Comparison of ENCODE assay signal across 8 cellular contexts in genomic region chr6:31728767-31729514, GRCh38. TPM values are rescaled to one million over a fixed set of nuclear protein-coding genes. Genes with fewer than 3 reads are reported as not detected.
DNase-seq lines count a peak whose midpoint lies in the region; ATAC-seq and TF ChIP-seq lines count a peak whose summit lies in the region.

TSS of gene DDAH2 (minus strand) at chr6:31729299. CDS start at chr6:31729161, 138 bp downstream.

- H3K9ac ChIP-seq in SK-N-MC (ENCODE audit: insufficient read length) = peak within 1 kb of the TSS; percentile 76

- WGBS in esophagus squamous epithelium, 2 donors = 17 to 49% methylated on average over 21 to 25 of the region's 36 CpGs

- peak within 1 kb of the TSS; percentile 35; the same call in 1 of the 2 replicates for H3K27ac ChIP-seq in SK-N-MC
- peak within 1 kb of the TSS; percentile 90 to 98 (median 96) for H3K27ac ChIP-seq in esophagus squamous epithelium

- H3K36me3 ChIP-seq in SK-N-MC (ENCODE audit: insufficient read depth, low read length) (peaks cover 41% of the 10 kb centered on the region), esophagus squamous epithelium (peaks cover 24 to 61% (median 28%) of the 10 kb centered on the region in 3 donors), neuron (ENCODE audit: insufficient read depth, low read length) (peaks cover 58% of the 10 kb centered on the region)

- ATAC-seq in GM19372 (IDR thresholded peaks at IDR 0.05; ENCODE audit: low read depth, unreplicated experiment) = peak; percentile 11
- ATAC-seq in GM19467 (IDR thresholded peaks at IDR 0.05; ENCODE audit: unreplicated experiment) = no peak
- ATAC-seq in HG03108 (IDR thresholded peaks at IDR 0.05; ENCODE audit: unreplicated experiment) = no peak

- H3K4me1 ChIP-seq in esophagus squamous epithelium = peaks cover 26 to 90% (median 33%) of the 10 kb centered on the region in 3 donors
- peaks cover 16% of the 10 kb centered on the region for H3K4me1 ChIP-seq in neuron (ENCODE audit: insufficient read depth, low read length)

- DNase-seq in SK-N-MC (ENCODE audit: low read depth, low spot score) (no peak), esophagus squamous epithelium (lab: John Stamatoyannopoulos, UW) (no peak), COLO829 (ENCODE audit: low spot score) (no peak), COR-L47 (lab: John Stamatoyannopoulos, UW) (no peak)

- TF ChIP-seq CTCF in esophagus squamous epithelium (IDR thresholded peaks at IDR 0.05) = peak in 4 of 6 experiments; percentile 53 to 78 (median 63)

- H2AFZ ChIP-seq in neuron (ENCODE audit: low read depth, low read length) = no peak within 1 kb of the TSS

- H3K9me3 ChIP-seq in SK-N-MC (ENCODE audit: low read depth, low read length) (no peaks in the 10 kb centered on the region), esophagus squamous epithelium (no peaks in the 10 kb centered on the region), neuron (ENCODE audit: low read length) (no peaks in the 10 kb centered on the region)

- TF ChIP-seq POLR2A in esophagus squamous epithelium (IDR thresholded peaks at IDR 0.05) = no peak

- intact Hi-C loops in esophagus squamous epithelium (cut with DNase I) = no loop called here

- H3K4me3 ChIP-seq in SK-N-MC = peak within 1 kb of the TSS; percentile 94
- peak within 1 kb of the TSS; percentile 68 to 91 (median 79) for H3K4me3 ChIP-seq in esophagus squamous epithelium
- peak within 1 kb of the TSS; percentile 87 for H3K4me3 ChIP-seq in neuron (ENCODE audit: low read length)

- H3K27me3 ChIP-seq in esophagus squamous epithelium (no peaks in the 10 kb centered on the region), neuron (ENCODE audit: insufficient read depth, low read length) (no peaks in the 10 kb centered on the region)

RNA-seq across cellular contexts. Expression of gene DDAH2, which starts in this region (rescaled TPM):
- 10 to 100 TPM; 16.4 to 59.3 (median 28.2) TPM for total RNA-seq in esophagus squamous epithelium
